ENCODE assay signal across 1 cellular context in genomic region chr10:72753760-72754231, GRCh38.
TF ChIP-seq lines count a peak whose summit lies in the region.

No MANE protein-coding gene starts in this region.

TF ChIP-seq in K562, 482 proteins besides CTCF, POLR2A, EP300 and RAD21 (continued from another document):
- TF ChIP-seq ZBTB17 (CRISPR knock-in tag; IDR thresholded peaks at IDR 0.05) (peak; percentile 72; the same call in 1 of the 2 replicates), GATAD2B (IDR thresholded peaks at IDR 0.05; ENCODE audit: borderline replicate concordance) (no peak), OTX1 (CRISPR knock-in tag; IDR thresholded peaks at IDR 0.05) (no peak), CBFA2T3 (IDR thresholded peaks at IDR 0.05) (peak; percentile 62), XRCC4 (IDR thresholded peaks at IDR 0.05; ENCODE audit: extremely low read depth, insufficient read depth, insufficient read length) (no peak), ZNF384 (IDR thresholded peaks at IDR 0.05; ENCODE audit: low read depth, low read length) (0 out of 2 replicates have a peak, but pooled peaks have one; percentile 16), ZNF507 (tag; conservative IDR thresholded peaks at IDR 0.05) (no peak), HSF4 (CRISPR knock-in tag; IDR thresholded peaks at IDR 0.05; ENCODE audit: borderline replicate concordance) (no peak), HNRNPH1 (optimal IDR thresholded peaks at IDR 0.05; ENCODE audit: low read depth, low read length) (no peak), ZFP91 (CRISPR knock-in tag; IDR thresholded peaks at IDR 0.05) (no peak), ZNF133 (CRISPR knock-in tag; IDR thresholded peaks at IDR 0.05) (no peak), ZNF395 (CRISPR knock-in tag; IDR thresholded peaks at IDR 0.05) (no peak), BRD4 (IDR thresholded peaks at IDR 0.05) (no peak), HMBOX1 (IDR thresholded peaks at IDR 0.05) (peak; percentile 68), E4F1 (CRISPR knock-in tag; IDR thresholded peaks at IDR 0.05; ENCODE audit: borderline replicate concordance) (no peak), ATF1 (CRISPR knock-in tag; IDR thresholded peaks at IDR 0.05) (no peak), ATF1 (tag; IDR thresholded peaks at IDR 0.05) (no peak), TAL1 (IDR thresholded peaks at IDR 0.05) (0 out of 2 replicates have a peak, but pooled peaks have one; percentile 23), BRF1 (IDR thresholded peaks at IDR 0.05; ENCODE audit: borderline replicate concordance, extremely low read depth, insufficient read length) (no peak), ARID1B (IDR thresholded peaks at IDR 0.05) (peak; percentile 48), GABPB2 (CRISPR knock-in tag; conservative IDR thresholded peaks at IDR 0.05) (no peak), ZNF239 (CRISPR knock-in tag; IDR thresholded peaks at IDR 0.05) (no peak), MLLT1 (IDR thresholded peaks at IDR 0.05) (peak in 1 of 2 experiments; percentile 89; a peak in 2 of 4 replicates), MCM5 (IDR thresholded peaks at IDR 0.05; ENCODE audit: low read depth) (no peak), ZKSCAN8 (CRISPR knock-in tag; IDR thresholded peaks at IDR 0.05) (no peak), RBBP5 (IDR thresholded peaks at IDR 0.05; ENCODE audit: borderline replicate concordance, insufficient read depth, low read length, poor library complexity, severe bottlenecking) (no peak), ZNF41 (CRISPR knock-in tag; conservative IDR thresholded peaks at IDR 0.05) (no peak), RBM34 (IDR thresholded peaks at IDR 0.05; ENCODE audit: borderline replicate concordance, insufficient read depth, low read length) (no peak), BCOR (IDR thresholded peaks at IDR 0.05) (no peak), ZBTB8A (IDR thresholded peaks at IDR 0.05; ENCODE audit: partially characterized antibody) (no peak), RCOR1 (IDR thresholded peaks at IDR 0.05; ENCODE audit: borderline replicate concordance in 1 of 2, low read depth in 2 of 2, low read length in 2 of 2) (peak in 1 of 2 experiments; percentile 36; a peak in 1 of 4 replicates), JUN (IDR thresholded peaks at IDR 0.05; ENCODE audit: borderline replicate concordance, low read depth, low read length) (no peak), JUN (CRISPR knock-in tag; IDR thresholded peaks at IDR 0.05; ENCODE audit: borderline replicate concordance) (no peak), ZNF655 (CRISPR knock-in tag; IDR thresholded peaks at IDR 0.05) (no peak), RFX5 (IDR thresholded peaks at IDR 0.05; ENCODE audit: low read depth, low read length) (no peak), EGR1 (conservative IDR thresholded peaks at IDR 0.05) (peak; percentile 26; the same call in 1 of the 2 replicates), ARHGAP35 (IDR thresholded peaks at IDR 0.05; ENCODE audit: partially characterized antibody) (no peak)
